Comparison of ENCODE assay signal across 8 cellular contexts in genomic region chr14:31926123-31926522, GRCh38.
DNase-seq lines count a peak whose midpoint lies in the region; ATAC-seq and TF ChIP-seq lines count a peak whose summit lies in the region.

No MANE protein-coding gene starts in this region.

- H3K18ac ChIP-seq in neuronal stem cell (ENCODE audit: low read length): no peak overlapping the region

- H3K4me1 ChIP-seq in upper lobe of right lung (peaks cover 10% of the 10 kb centered on the region), neuronal stem cell (ENCODE audit: control insufficient read depth in 2 of 2, insufficient read depth in 1 of 2, low read depth in 1 of 2, low read length in 2 of 2) (peaks cover 2 to 11% of the 10 kb centered on the region in 2 donors)

- no peak overlapping the region for H2BK15ac ChIP-seq in neuronal stem cell (ENCODE audit: low read length)

- H3K79me1 ChIP-seq in neuronal stem cell (ENCODE audit: low read depth, low read length): no peaks in the 10 kb centered on the region

- H3K27me3 ChIP-seq in upper lobe of right lung: no peaks in the 10 kb centered on the region
- no peaks in the 10 kb centered on the region for H3K27me3 ChIP-seq in neuronal stem cell (ENCODE audit: control insufficient read depth in 3 of 3, insufficient read depth in 3 of 3, low read depth in 1 of 3, low read length in 3 of 3)

- H3K27ac ChIP-seq in upper lobe of right lung (peak overlapping the region; percentile 64), neuronal stem cell (replicated peaks; ENCODE audit: low read length) (no peak overlapping the region)

- no peak overlapping the region for H3K9ac ChIP-seq in neuronal stem cell (ENCODE audit: low read depth, low read length, poor library complexity)

- DNase-seq in NOMO-1 treated with DMSO at 0.1 percent for 48 hours (lab: John Stamatoyannopoulos, UW; ENCODE audit: unreplicated experiment) (peak; percentile 28), NOMO-1 treated with dmso at 0.1 percent for 144 hours (lab: John Stamatoyannopoulos, UW; ENCODE audit: unreplicated experiment) (no peak), NCI-H2029 treated with DMSO at 0.1 percent for 48 hours (lab: John Stamatoyannopoulos, UW) (peak; percentile 70), inferior parietal cortex (ENCODE audit: extremely low spot score) (peak; percentile 23), upper lobe of right lung (no peak), neuronal stem cell (ENCODE audit: low spot score) (no peak)
- DNase-seq in activated naive CD8-positive, alpha-beta T cell treated with anti-CD3 and anti-CD28 coated beads, Interleukin-2, amount 50 U/mL, for 24 hours: peak; percentile 8

- no peak overlapping the region for H2AK5ac ChIP-seq in neuronal stem cell (ENCODE audit: low read depth, low read length)

- TF ChIP-seq CTCF in upper lobe of right lung (IDR thresholded peaks at IDR 0.05): peak; percentile 55

- H2AFZ ChIP-seq in neuronal stem cell (ENCODE audit: low read length): no peak overlapping the region

- H3K9me3 Mint-ChIP-seq in activated naive CD8-positive, alpha-beta T cell treated with anti-CD3 and anti-CD28 coated beads, Interleukin-2, amount 50 U/mL, for 24 hours: no peaks in the 10 kb centered on the region

- intact Hi-C loops in upper lobe of right lung (cut with DNase I): no loop called here

- no CpG with 5 or more reads among the region's 1 CpG for WGBS in neuronal stem cell (ENCODE audit: extremely low coverage in 2 of 2, insufficient read length in 2 of 2, insufficient replicate concordance in 1 of 2), 2 donors

- H4K8ac ChIP-seq in neuronal stem cell (ENCODE audit: low read depth, low read length): no peak overlapping the region

- H2BK5ac ChIP-seq in neuronal stem cell (ENCODE audit: low read length): no peak overlapping the region

- no peaks in the 10 kb centered on the region for H3K36me3 Mint-ChIP-seq in activated naive CD8-positive, alpha-beta T cell treated with anti-CD3 and anti-CD28 coated beads, Interleukin-2, amount 50 U/mL, for 24 hours (ENCODE audit: low read depth)

- H3K4me3 ChIP-seq in upper lobe of right lung: no peak overlapping the region
- no peak overlapping the region for H3K4me3 ChIP-seq in neuronal stem cell (ENCODE audit: low read length in 2 of 2)

- H3K4me2 ChIP-seq in neuronal stem cell (ENCODE audit: insufficient read depth, low read length, poor library complexity, severe bottlenecking): no peak overlapping the region

- no peak overlapping the region for H3K27ac Mint-ChIP-seq in activated naive CD8-positive, alpha-beta T cell treated with anti-CD3 and anti-CD28 coated beads, Interleukin-2, amount 50 U/mL, for 24 hours

- H3K14ac ChIP-seq in neuronal stem cell (ENCODE audit: low read length): no peak overlapping the region

- no peak overlapping the region for H3K23ac ChIP-seq in neuronal stem cell (ENCODE audit: low read depth, low read length, poor library complexity)

- H2BK12ac ChIP-seq in neuronal stem cell (ENCODE audit: low read length): no peak overlapping the region

- ATAC-seq in GM21423 (IDR thresholded peaks at IDR 0.05; ENCODE audit: unreplicated experiment): peak; percentile 45
- ATAC-seq in activated naive CD8-positive, alpha-beta T cell treated with anti-CD3 and anti-CD28 coated beads, Interleukin-2, amount 50 U/mL, for 24 hours: no peak
- ATAC-seq in upper lobe of right lung: peak; percentile 74

- H3K4ac ChIP-seq in neuronal stem cell (ENCODE audit: low read length): no peak overlapping the region

- no peak overlapping the region for H3K4me3 Mint-ChIP-seq in activated naive CD8-positive, alpha-beta T cell treated with anti-CD3 and anti-CD28 coated beads, Interleukin-2, amount 50 U/mL, for 24 hours

- H3K9me3 ChIP-seq in upper lobe of right lung (no peaks in the 10 kb centered on the region), neuronal stem cell (replicated peaks in 1 of 2; ENCODE audit: control insufficient read depth in 2 of 2, insufficient read depth in 1 of 2, low read depth in 1 of 2, low read length in 2 of 2) (no peaks in the 10 kb centered on the region)

- H2BK120ac ChIP-seq in neuronal stem cell (ENCODE audit: low read depth, low read length): no peak overlapping the region

- H4K91ac ChIP-seq in neuronal stem cell (ENCODE audit: low read depth, low read length, poor library complexity): no peak overlapping the region

- H3K27me3 Mint-ChIP-seq in activated naive CD8-positive, alpha-beta T cell treated with anti-CD3 and anti-CD28 coated beads, Interleukin-2, amount 50 U/mL, for 24 hours: no peaks in the 10 kb centered on the region

- H3K36me3 ChIP-seq in upper lobe of right lung (no peaks in the 10 kb centered on the region), neuronal stem cell (replicated peaks in 1 of 2; ENCODE audit: control insufficient read depth in 2 of 2, insufficient read depth in 2 of 2, low read length in 2 of 2) (no peaks in the 10 kb centered on the region)

- peaks cover 6% of the 10 kb centered on the region for H3K4me1 Mint-ChIP-seq in activated naive CD8-positive, alpha-beta T cell treated with anti-CD3 and anti-CD28 coated beads, Interleukin-2, amount 50 U/mL, for 24 hours

Comparison
In these comparisons a context has a peak if more than half of its experiments do, and no peak if none do; other contexts are left out.
1. DNase-seq: peak in NOMO-1 treated with DMSO at 0.1 percent for 48 hours (single experiment), NCI-H2029 treated with DMSO at 0.1 percent for 48 hours (single experiment), activated naive CD8-positive, alpha-beta T cell treated with anti-CD3 and anti-CD28 coated beads, Interleukin-2, amount 50 U/mL, for 24 hours (single experiment) and inferior parietal cortex (single experiment); none in NOMO-1 treated with dmso at 0.1 percent for 144 hours (single experiment), upper lobe of right lung (single experiment) and neuronal stem cell (single experiment).